ENCODE assay signal across 17 cellular contexts in genomic region chr1:33985166-33985565, GRCh38.
DNase-seq lines count a peak whose midpoint lies in the region; TF ChIP-seq lines count a peak whose summit lies in the region.
"Had no signal": no experiment of that assay in that cellular context is flagged by ENCODE, and none has a peak within 500 bp of the region (broad histone marks: within the 10 kb centered on the region; RNA-seq: fewer than 3 reads in every experiment).

No MANE protein-coding gene starts in this region.

- H2BK12ac ChIP-seq in mesenchymal stem cell (ENCODE audit: low read length in 2 of 2): no peak overlapping the region

- no peak overlapping the region for H3K4ac ChIP-seq in mesenchymal stem cell (ENCODE audit: low read depth in 1 of 2, low read length in 2 of 2)

- no peaks in the 10 kb centered on the region for H3K9me3 ChIP-seq in mesenchymal stem cell (ENCODE audit: control insufficient read depth, low read length)
- H3K9me3 ChIP-seq in hepatocyte (ENCODE audit: low read depth): no peaks in the 10 kb centered on the region
- no peaks in the 10 kb centered on the region for H3K9me3 ChIP-seq in adrenal gland (replicated peaks in 1 of 3)
- H3K9me3 ChIP-seq: body of pancreas, neutrophil, right lobe of liver had no signal

- H3K9me2 ChIP-seq in hepatocyte (replicated peaks; ENCODE audit: insufficient read depth): no peaks in the 10 kb centered on the region

- H2BK120ac ChIP-seq in mesenchymal stem cell (ENCODE audit: low read depth, low read length): no peak overlapping the region

- no peaks in the 10 kb centered on the region for H3K36me3 ChIP-seq in mesenchymal stem cell (ENCODE audit: control insufficient read depth in 1 of 2, insufficient read depth in 2 of 2, low read depth in 1 of 2, low read length in 2 of 2)
- H3K36me3 ChIP-seq in hepatocyte (replicated peaks; ENCODE audit: insufficient read depth, low read depth): no peaks in the 10 kb centered on the region
- no peaks in the 10 kb centered on the region for H3K36me3 ChIP-seq in adrenal gland (replicated peaks in 1 of 2)
- H3K36me3 ChIP-seq: neutrophil, right lobe of liver had no signal

- WGBS in mesenchymal stem cell: 63% methylated on average over 7 of the region's 7 CpGs
- 78% methylated on average over 7 of the region's 7 CpGs for WGBS in hepatocyte (ENCODE audit: low lambda C conversion rate, missing lambda C conversion rate)
- 70 to 78% (median 75%) methylated on average over 6 to 7 of the region's 7 CpGs for WGBS in adrenal gland, 4 donors

- no peak overlapping the region for H2BK5ac ChIP-seq in mesenchymal stem cell (ENCODE audit: low read depth, low read length, poor library complexity, severe bottlenecking)

- peak overlapping the region; percentile 69 for H4K91ac ChIP-seq in mesenchymal stem cell (ENCODE audit: low read length)

- no peak for TF ChIP-seq POLR2A in adrenal gland (IDR thresholded peaks at IDR 0.05)

- H2BK15ac ChIP-seq in mesenchymal stem cell (ENCODE audit: low read depth, poor library complexity, severe bottlenecking): no peak overlapping the region

- in situ Hi-C loops in astrocyte of the cerebellum (cut with HindIII; ENCODE audit: low sequenced_read_pairs): no loop called here

- H2AFZ ChIP-seq in mesenchymal stem cell (ENCODE audit: low read depth, low read length): no peak overlapping the region
- no peak overlapping the region for H2AFZ ChIP-seq in hepatocyte

- no peaks in the 10 kb centered on the region for H3K79me1 ChIP-seq in mesenchymal stem cell (replicated peaks; ENCODE audit: low read length, poor library complexity, severe bottlenecking)

- H3K27me3 ChIP-seq in mesenchymal stem cell (ENCODE audit: control insufficient read depth in 1 of 2, insufficient read depth in 1 of 2, low read length in 2 of 2) (no peaks in the 10 kb centered on the region), hepatocyte (no peaks in the 10 kb centered on the region), adrenal gland (no peaks in the 10 kb centered on the region)
- H3K27me3 ChIP-seq: body of pancreas, neutrophil, right lobe of liver had no signal

- no peak overlapping the region for H3K4me3 ChIP-seq in AG10803 (ENCODE audit: low read length)
- H3K4me3 ChIP-seq in astrocyte of the cerebellum (ENCODE audit: low read depth, low read length): no peak overlapping the region
- peak overlapping the region in 1 of 2 experiments; percentile 16 for H3K4me3 ChIP-seq in mesenchymal stem cell (ENCODE audit: insufficient read depth in 1 of 2, low read depth in 1 of 2, low read length in 2 of 2)
- no peak overlapping the region for H3K4me3 ChIP-seq in hepatocyte
- no peak overlapping the region for H3K4me3 ChIP-seq in adrenal gland
- H3K4me3 ChIP-seq: body of pancreas, K562, right lobe of liver had no signal

- H4K20me1 ChIP-seq in hepatocyte (ENCODE audit: insufficient read depth, poor library complexity, severe bottlenecking): no peaks in the 10 kb centered on the region

- H4K8ac ChIP-seq in mesenchymal stem cell (ENCODE audit: low read length): no peak overlapping the region

- no peak overlapping the region for H3K9ac ChIP-seq in mesenchymal stem cell (ENCODE audit: low read length)

- H3K4me1 ChIP-seq in mesenchymal stem cell (ENCODE audit: control insufficient read depth, insufficient read depth, low read depth, low read length): no peaks in the 10 kb centered on the region
- H3K4me1 ChIP-seq in hepatocyte (ENCODE audit: insufficient read depth): peaks cover 15% of the 10 kb centered on the region
- H3K4me1 ChIP-seq in adrenal gland (replicated peaks in 1 of 2): peaks cover 0 to 8% of the 10 kb centered on the region in 2 donors
- H3K4me1 ChIP-seq: right lobe of liver had no signal

- intact Hi-C loops in adrenal gland (cut with DNase I): no loop called here

- no peak overlapping the region for H2AK5ac ChIP-seq in mesenchymal stem cell (ENCODE audit: low read length, severe bottlenecking)

- no peak overlapping the region for H3K27ac ChIP-seq in mesenchymal stem cell (ENCODE audit: low read length, poor library complexity, severe bottlenecking)
- no peak overlapping the region for H3K27ac ChIP-seq in hepatocyte
- H3K27ac ChIP-seq in adrenal gland: no peak overlapping the region
- H3K27ac ChIP-seq: body of pancreas, neutrophil, right lobe of liver had no signal

- H3K4me2 ChIP-seq in mesenchymal stem cell (ENCODE audit: low read length, poor library complexity, severe bottlenecking) (no peak overlapping the region), hepatocyte (no peak overlapping the region)

- no peak for TF ChIP-seq CTCF in AG10803 (conservative IDR thresholded peaks at IDR 0.05; ENCODE audit: low read length)
- TF ChIP-seq CTCF in astrocyte of the cerebellum (IDR thresholded peaks at IDR 0.05; ENCODE audit: low read depth, low read length, missing control alignments): no peak
- TF ChIP-seq CTCF in hepatocyte (IDR thresholded peaks at IDR 0.05; ENCODE audit: poor library complexity): no peak
- TF ChIP-seq CTCF in adrenal gland (IDR thresholded peaks at IDR 0.05): no peak

- H3K79me2 ChIP-seq in hepatocyte: no peaks in the 10 kb centered on the region

- no peak overlapping the region for H3K14ac ChIP-seq in mesenchymal stem cell (ENCODE audit: low read length in 2 of 2)

- no peak overlapping the region for H3K23ac ChIP-seq in mesenchymal stem cell (ENCODE audit: low read length in 2 of 2)

- H3K18ac ChIP-seq in mesenchymal stem cell (ENCODE audit: low read depth in 1 of 2, low read length in 2 of 2): no peak overlapping the region

- peak; percentile 83 for DNase-seq in AG10803 (ENCODE audit: low read depth)
- peak; percentile 67 for DNase-seq in GM03348 (ENCODE audit: low spot score)
- peak; percentile 76 for DNase-seq in astrocyte of the cerebellum (ENCODE audit: low read depth)
- no peak for DNase-seq in mesenchymal stem cell
- no peak for DNase-seq in activated gamma-delta T cell treated with Interleukin-2 at 50 U/mL for 16 hours
- DNase-seq in hepatocyte (ENCODE audit: low spot score): no peak
- no peak for DNase-seq in NK-92 (lab: John Stamatoyannopoulos, UW; ENCODE audit: unreplicated experiment)
- no peak for DNase-seq in adrenal gland
- DNase-seq: activated CD4-positive, alpha-beta T cell treated with anti-CD3 and anti-CD28 coated beads for 1 hour; erythroblast; glutamatergic neuron; NCI-H1105; right lobe of liver; stimulated activated CD4-positive, alpha-beta T cell treated with anti-CD3 and anti-CD28 coated beads, Interleukin-4, amount 100 ng/mL, for 1 hour had no signal

Comparison
In these comparisons a context has a peak if more than half of its experiments do, and no peak if none do; other contexts are left out.
1. DNase-seq: peak in AG10803 (single experiment), GM03348 (single experiment) and astrocyte of the cerebellum (single experiment); none in mesenchymal stem cell (single experiment), activated gamma-delta T cell treated with Interleukin-2 at 50 U/mL for 16 hours (single experiment), hepatocyte (single experiment), NK-92 (single experiment) and adrenal gland (0 of 7).